ENCODE assay signal across 9 cellular contexts in the genomic region with DNA sequence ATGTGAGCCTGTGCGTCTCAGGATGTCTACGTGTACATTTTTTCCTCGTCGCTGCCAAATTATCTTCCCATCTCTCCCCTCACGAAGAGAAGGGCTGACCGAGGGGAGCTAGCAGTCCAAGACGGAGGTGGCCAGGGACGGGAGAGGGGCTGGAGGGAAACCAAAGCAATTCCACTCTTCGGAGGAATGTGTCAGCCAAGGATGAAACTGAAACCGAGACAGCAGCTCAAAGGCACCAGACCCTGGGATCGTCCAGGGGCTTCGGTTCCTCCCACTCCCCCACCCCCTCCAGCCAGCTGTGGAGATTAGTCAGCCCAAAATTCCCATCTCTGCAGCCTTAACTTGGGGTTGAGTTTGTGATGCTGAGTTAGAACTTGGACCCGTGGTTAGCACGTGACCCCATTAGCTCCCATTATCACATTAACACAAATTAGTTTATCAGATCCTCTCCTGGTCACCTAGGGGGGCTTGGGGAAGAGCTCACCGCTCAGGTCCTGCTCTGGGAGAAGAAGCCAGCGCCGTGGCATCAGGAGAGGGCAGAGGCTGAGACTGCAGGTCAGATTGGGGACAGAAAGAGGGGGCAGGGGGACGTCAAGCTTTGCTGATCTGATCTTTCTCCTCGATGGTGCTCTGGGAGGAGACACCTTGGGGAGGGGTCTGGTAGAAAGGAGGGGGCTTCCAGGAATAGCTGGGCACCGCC. TPM values are rescaled to one million over a fixed set of nuclear protein-coding genes. Genes with fewer than 3 reads are reported as not detected.
DNase-seq lines count a peak whose midpoint lies in the region; ATAC-seq, FAIRE-seq and TF ChIP-seq lines count a peak whose summit lies in the region.
"Had no signal": no experiment of that assay in that cellular context is flagged by ENCODE, and none has a peak within 500 bp of the region (broad histone marks: within the 10 kb centered on the region; RNA-seq: fewer than 3 reads in every experiment).

No MANE protein-coding gene starts in this region.

- H3K4me1 ChIP-seq in GM12878 (ENCODE audit: control insufficient read depth, insufficient read depth, low read length): peaks cover 38% of the 10 kb centered on the region

- H3K27me3 Mint-ChIP-seq in nephron progenitor cell (ENCODE audit: low read depth, poor library complexity): peaks cover 10% of the 10 kb centered on the region

- peaks cover 45% of the 10 kb centered on the region for H3K9me3 Mint-ChIP-seq in nephron progenitor cell

- peak overlapping the region; percentile 83 for H3K4me2 ChIP-seq in GM12878 (ENCODE audit: control insufficient read depth, insufficient read depth)

- SMC1A ChIA-PET in GM12878 (lab: Charles Lee; ENCODE audit: uncharacterized antibody, unreplicated experiment): interaction anchor here (0.6 to 5.3 kb wide), 10 partner anchors 11 to 332 kb away, joined by 3 to 68 read pairs (median 4); no protein-coding TSS in a partner anchor

- peaks cover 34% of the 10 kb centered on the region for H3K4me1 Mint-ChIP-seq in nephron progenitor cell

- peak overlapping the region; percentile 19 for H3K27ac Mint-ChIP-seq in nephron progenitor cell

- BruUV-seq in GM12878 (replicated peaks; lab: Mats Ljungman, UMichigan): no TSS peak

- no peaks in the 10 kb centered on the region for H3K79me2 ChIP-seq in GM12878 (ENCODE audit: control insufficient read depth, insufficient read depth, low read length)

- intact Hi-C loops in GM12878 (cut with micrococcal nuclease; ENCODE audit: unreplicated experiment): no loop called here

- H3K9me3 ChIP-seq in GM12878 (replicated peaks; ENCODE audit: control insufficient read depth, insufficient read depth, low read length): no peaks in the 10 kb centered on the region

- H3K4me3 ChIP-seq in AG09309 (ENCODE audit: control insufficient read depth, low read depth, low read length) (peak overlapping the region; percentile 6; the same call in 1 of the 2 replicates), GM12878 (no peak overlapping the region)

- no peak overlapping the region for H2AFZ ChIP-seq in GM12878 (ENCODE audit: control insufficient read depth, low read depth, low read length)

- H3K9ac ChIP-seq in GM12878 (ENCODE audit: control insufficient read depth, insufficient read depth, low read length): peak overlapping the region; percentile 14; the same call in 1 of the 2 replicates

- TF ChIP-seq EP300 in GM12878 (IDR thresholded peaks at IDR 0.05; ENCODE audit: borderline replicate concordance in 1 of 2, control insufficient read depth in 1 of 2, low read depth in 2 of 2, low read length in 2 of 2): no peak

- TF ChIP-seq RAD21 in GM12878 (IDR thresholded peaks at IDR 0.05; ENCODE audit: insufficient read depth, low read depth, low read length): no peak

- TF ChIP-seq CTCF in AG09309 (IDR thresholded peaks at IDR 0.05; ENCODE audit: control insufficient read depth, insufficient read depth, low read depth, low read length, missing control alignments) (no peak), GM12878 (IDR thresholded peaks at IDR 0.05 in 2 of 3, conservative IDR thresholded peaks at IDR 0.05 in 1 of 3; ENCODE audit: control insufficient read depth in 2 of 3, extremely low read depth in 1 of 3, insufficient read depth in 1 of 3, low read depth in 3 of 3, low read length in 3 of 3) (no peak), nephron progenitor cell (IDR thresholded peaks at IDR 0.05) (no peak)

- H3K4me3 Mint-ChIP-seq in nephron progenitor cell: peak overlapping the region; percentile 33

- no peak for FAIRE-seq in GM12878 (lab: Jason Lieb, UNC)

- no peaks in the 10 kb centered on the region for H3K27me3 ChIP-seq in GM12878 (replicated peaks in 1 of 2; ENCODE audit: control insufficient read depth in 2 of 2, insufficient read depth in 2 of 2, low read length in 1 of 2)

- peaks cover 7% of the 10 kb centered on the region for H3K36me3 Mint-ChIP-seq in nephron progenitor cell (ENCODE audit: low read depth)

- DNase-seq in AG09309 (ENCODE audit: low read depth): no peak
- peak; percentile 49 for DNase-seq in GM03348 (ENCODE audit: low spot score)
- DNase-seq in GM12878 (ENCODE audit: low read depth, low spot score): no peak
- no peak for DNase-seq in nephron progenitor cell
- DNase-seq in HuH-7 (ENCODE audit: low spot score): no peak
- no peak for DNase-seq in cortex of kidney (lab: John Stamatoyannopoulos, UW)
- DNase-seq in HEK293T (ENCODE audit: extremely low spot score): no peak
- no peak for DNase-seq in kidney glomerular epithelial cell (lab: John Stamatoyannopoulos, UW)
- DNase-seq: activated gamma-delta T cell treated with Interleukin-2 at 50 U/mL for 16 hours had no signal

- POLR2A ChIA-PET in GM12878 (lab: Charles Lee): interaction anchor here (0.7 to 3.1 kb wide), 5 partner anchors 10 to 61 kb away, joined by 3 to 23 read pairs (median 4); no protein-coding TSS in a partner anchor
- POLR2A ChIA-PET in HEK293T (lab: Yijun Ruan, JAX): interaction anchor here (0.5 kb wide), 1 partner anchor 25 kb away, joined by 4 read pairs; no protein-coding TSS in a partner anchor

- in situ Hi-C loops in GM12878 (cut with MboI): no loop called here

- no peaks in the 10 kb centered on the region for H3K36me3 ChIP-seq in GM12878 (ENCODE audit: control insufficient read depth in 2 of 2, insufficient read depth in 2 of 2, low read length in 1 of 2)

- H4K20me1 ChIP-seq in GM12878 (ENCODE audit: control insufficient read depth, insufficient read depth): no peaks in the 10 kb centered on the region

- TF ChIP-seq POLR2A in GM12878 (IDR thresholded peaks at IDR 0.05; ENCODE audit: low read depth, low read length): no peak

- ATAC-seq in GM12878: no peak

- RAD21 ChIA-PET in GM12878 (lab: Charles Lee; ENCODE audit: unreplicated experiment): interaction anchor here (0.5 to 5.6 kb wide), 10 partner anchors 10 to 193 kb away, joined by 3 to 75 read pairs (median 6); no protein-coding TSS in a partner anchor

- 46% methylated on average over 20 of the region's 20 CpGs for WGBS in GM12878 (ENCODE audit: insufficient coverage, insufficient replicate concordance, low lambda C conversion rate, missing lambda C conversion rate)

- CTCF ChIA-PET in GM12878 (lab: Yijun Ruan, JAX): interaction anchor here (0.6 to 6.4 kb wide), 10 partner anchors 10 to 260 kb away, joined by 3 to 75 read pairs (median 4); no protein-coding TSS in a partner anchor
- CTCF ChIA-PET in HEK293T (lab: Yijun Ruan, JAX): interaction anchor here (1.0 to 1.4 kb wide), 2 partner anchors 31 to 483 kb away, joined by 3 read pairs; no protein-coding TSS in a partner anchor

- H3K27ac ChIP-seq in GM12878 (ENCODE audit: control insufficient read depth, insufficient read depth): peak overlapping the region; percentile 33; the same call in 1 of the 2 replicates

RNA-seq across cellular contexts. Expression of a gene that starts 8.8 kb away (rescaled TPM):
- 14.4 and 16.4 TPM in 2 replicates for total RNA-seq in GM12878 (2013; cell fraction: nucleolus; rRNA removed)
- total RNA-seq in GM12878 (2014; rRNA removed): 22.9 and 25.8 TPM in 2 replicates
- 12.3 and 13.8 TPM in 2 replicates for total RNA-seq in GM12878 (2014; rRNA removed; fragmentation: Illumina TruSeq; extraction: Trizol)
- 34.4 and 35.1 TPM in 2 replicates for total RNA-seq in GM12878 (2021)
- polyA plus RNA-seq in GM12878 (2011; ENCODE audit: low read depth): 17.4 TPM
- polyA plus RNA-seq in GM12878 (2011; rRNA removed): 15.7 and 33.0 TPM in 2 replicates
- 35.0 and 43.1 TPM in 2 replicates for polyA plus RNA-seq in GM12878 (2011; cell fraction: cytosol; rRNA removed)
- 28.0 and 31.1 TPM in 2 replicates for polyA plus RNA-seq in GM12878 (2011; cell fraction: nucleus; rRNA removed)
- polyA plus RNA-seq in GM12878 (2012): 24.3 and 24.6 TPM in 2 replicates
- 32.3 and 36.7 TPM in 2 replicates for polyA plus RNA-seq in GM12878 (2014; fragmentation: Illumina TruSeq; extraction: Trizol)
- 1 to 10 TPM; 4.0 to 5.2 TPM for polyA plus RNA-seq in GM12878 (2014; fragmentation: Nextera tagmentation; extraction: Ambion mirVana)
- polyA plus RNA-seq in GM12878 (2014; rRNA removed): 24.7 and 27.3 TPM in 2 replicates
- 10 to 100 TPM; 19.3 to 20.4 TPM for polyA plus RNA-seq in GM12878 (2016; fragmentation: Nextera tagmentation; extraction: Ambion mirVana)
- 39.8 and 47.5 TPM in 2 replicates for polyA minus RNA-seq in GM12878 (2011; rRNA and poly(A)+ RNA removed)
- 21.8 and 27.7 TPM in 2 replicates for polyA minus RNA-seq in GM12878 (2011; cell fraction: cytosol; rRNA and poly(A)+ RNA removed)
- polyA minus RNA-seq in GM12878 (2011; cell fraction: nucleus; rRNA and poly(A)+ RNA removed): 7.3 and 10.4 TPM in 2 replicates

RNA-seq across cellular contexts. Expression of a gene that starts 46.5 kb away (rescaled TPM):
- 11.4 and 12.3 TPM in 2 replicates for total RNA-seq in GM12878 (2013; cell fraction: nucleolus; rRNA removed)
- total RNA-seq in GM12878 (2014; rRNA removed) (47.3 and 50.5 TPM in 2 replicates), GM12878 (2014; rRNA removed; fragmentation: Illumina TruSeq; extraction: Trizol) (87.0 and 92.5 TPM in 2 replicates), GM12878 (2021) (77.5 and 80.9 TPM in 2 replicates)
- 35.4 TPM for polyA plus RNA-seq in GM12878 (2011; ENCODE audit: low read depth)
- polyA plus RNA-seq in GM12878 (2011; rRNA removed) (76.2 and 86.8 TPM in 2 replicates), GM12878 (2014; fragmentation: Illumina TruSeq; extraction: Trizol) (99.1 and 116 TPM in 2 replicates), GM12878 (2014; fragmentation: Nextera tagmentation; extraction: Ambion mirVana) (10 to 100 TPM; 44.2 to 78.0 TPM), GM12878 (2014; rRNA removed) (72.4 and 82.0 TPM in 2 replicates), GM12878 (2016; fragmentation: Nextera tagmentation; extraction: Ambion mirVana) (100 to 1,000 TPM; 121 TPM)
- 51.8 and 55.7 TPM in 2 replicates for polyA plus RNA-seq in GM12878 (2011; cell fraction: cytosol; rRNA removed)
- 66.0 and 72.4 TPM in 2 replicates for polyA plus RNA-seq in GM12878 (2011; cell fraction: nucleus; rRNA removed)
- polyA plus RNA-seq in GM12878 (2012): 34.0 and 38.0 TPM in 2 replicates
- polyA minus RNA-seq in GM12878 (2011; rRNA and poly(A)+ RNA removed): 45.5 and 46.7 TPM in 2 replicates
- 20.0 and 21.1 TPM in 2 replicates for polyA minus RNA-seq in GM12878 (2011; cell fraction: cytosol; rRNA and poly(A)+ RNA removed)
- polyA minus RNA-seq in GM12878 (2011; cell fraction: nucleus; rRNA and poly(A)+ RNA removed): 9.8 and 12.2 TPM in 2 replicates

RNA-seq across cellular contexts. Expression of a gene that starts 52.7 kb away (rescaled TPM):
- total RNA-seq in GM12878 (2013; cell fraction: nucleolus; rRNA removed): 7.0 and 7.1 TPM in 2 replicates
- total RNA-seq in GM12878 (2014; rRNA removed) (37.1 and 39.7 TPM in 2 replicates), GM12878 (2014; rRNA removed; fragmentation: Illumina TruSeq; extraction: Trizol) (19.1 and 19.8 TPM in 2 replicates), GM12878 (2021) (21.8 and 24.4 TPM in 2 replicates)
- 14.7 TPM for polyA plus RNA-seq in GM12878 (2011; ENCODE audit: low read depth)
- polyA plus RNA-seq in GM12878 (2011; rRNA removed) (48.6 and 67.3 TPM in 2 replicates), GM12878 (2014; fragmentation: Illumina TruSeq; extraction: Trizol) (30.5 and 38.5 TPM in 2 replicates), GM12878 (2014; fragmentation: Nextera tagmentation; extraction: Ambion mirVana) (10 to 100 TPM in 1 of 2 experiments, 1 to 10 TPM in 1; 6.3 to 14.7 TPM), GM12878 (2014; rRNA removed) (38.5 and 40.5 TPM in 2 replicates), GM12878 (2016; fragmentation: Nextera tagmentation; extraction: Ambion mirVana) (10 to 100 TPM; 36.2 to 37.3 TPM)
- polyA plus RNA-seq in GM12878 (2011; cell fraction: cytosol; rRNA removed): 66.1 and 82.2 TPM in 2 replicates
- 30.0 and 48.6 TPM in 2 replicates for polyA plus RNA-seq in GM12878 (2011; cell fraction: nucleus; rRNA removed)
- 22.3 and 27.9 TPM in 2 replicates for polyA plus RNA-seq in GM12878 (2012)
- polyA minus RNA-seq in GM12878 (2011; rRNA and poly(A)+ RNA removed): 69.5 and 71.9 TPM in 2 replicates
- polyA minus RNA-seq in GM12878 (2011; cell fraction: cytosol; rRNA and poly(A)+ RNA removed): 14.0 and 14.5 TPM in 2 replicates
- 11.6 and 17.7 TPM in 2 replicates for polyA minus RNA-seq in GM12878 (2011; cell fraction: nucleus; rRNA and poly(A)+ RNA removed)
